Comparison of ENCODE assay signal across 22 cellular contexts in the genomic region with DNA sequence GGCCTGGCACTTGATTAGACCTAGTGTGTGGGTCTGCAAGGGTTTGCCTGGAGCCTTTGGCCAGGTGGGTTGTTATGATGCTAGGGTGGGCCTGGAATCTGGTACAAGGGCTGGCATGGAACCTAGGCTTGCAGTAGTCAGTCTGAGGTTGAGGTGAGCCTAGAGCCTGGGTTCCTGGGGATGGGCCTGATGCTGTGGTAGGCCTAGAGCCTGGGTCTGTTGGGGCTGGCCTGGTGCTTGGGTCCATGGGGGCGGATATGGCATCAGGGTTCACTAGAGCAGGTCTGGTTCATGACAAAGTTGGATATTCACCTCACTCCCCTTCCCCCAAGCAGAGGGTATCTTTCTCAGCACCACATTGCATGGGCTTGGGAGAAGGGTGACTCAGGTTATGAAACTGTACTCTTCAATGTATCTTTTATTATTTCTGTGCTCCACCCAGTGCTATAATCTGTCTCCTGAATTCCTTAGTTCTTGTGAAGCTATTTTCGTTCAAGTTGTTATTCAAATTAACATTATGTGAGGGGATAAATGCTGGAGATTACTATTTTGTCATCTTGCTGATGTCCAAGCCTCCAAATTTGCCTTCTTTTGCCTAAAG.
DNase-seq lines count a peak whose midpoint lies in the region; ATAC-seq and TF ChIP-seq lines count a peak whose summit lies in the region.
"Had no signal": no experiment of that assay in that cellular context is flagged by ENCODE, and none has a peak within 500 bp of the region (broad histone marks: within the 10 kb centered on the region; RNA-seq: fewer than 3 reads in every experiment).

No MANE protein-coding gene starts in this region.

- peak overlapping the region; percentile 92 for H2AK9ac ChIP-seq in IMR-90 (replicated peaks; ENCODE audit: low read depth, low read length, poor library complexity)

- H2AK5ac ChIP-seq in IMR-90 (ENCODE audit: low read depth, low read length) = peak overlapping the region; percentile 82; the same call in 1 of the 2 replicates

- H3K27ac ChIP-seq in IMR-90 (ENCODE audit: insufficient read depth, low read length) = peak overlapping the region; percentile 41
- H3K27ac ChIP-seq in mammary epithelial cell (ENCODE audit: insufficient read depth, low read depth, low read length) = peak overlapping the region; percentile 99
- H3K27ac ChIP-seq in right cardiac atrium (ENCODE audit: low read length) = peak overlapping the region; percentile 26
- H3K27ac ChIP-seq: cardiac muscle cell, WERI-Rb-1 had no signal

- WGBS in IMR-90 (ENCODE audit: extremely low coverage in 2 of 2, insufficient read length in 1 of 2), 2 experiments = no CpG with 5 or more reads among the region's 2 CpGs
- WGBS in mammary epithelial cell (ENCODE audit: low coverage, missing lambda C conversion rate) = 63% methylated on average over 2 of the region's 2 CpGs
- WGBS in right cardiac atrium = 88% methylated on average over 2 of the region's 2 CpGs

- 0 out of 2 replicates have a peak, but pooled peaks cover 2% of the 10 kb centered on the region for H3K4me1 ChIP-seq in IMR-90 (ENCODE audit: control insufficient read depth, insufficient read depth, low read length)
- peaks cover 18% of the 10 kb centered on the region for H3K4me1 ChIP-seq in mammary epithelial cell (ENCODE audit: insufficient read depth, low read length)
- no peaks in the 10 kb centered on the region for H3K4me1 ChIP-seq in right cardiac atrium (ENCODE audit: control insufficient read depth, insufficient read depth, low read length)

- H3K9ac ChIP-seq in IMR-90 (ENCODE audit: low read depth, low read length) (no peak overlapping the region), mammary epithelial cell (ENCODE audit: insufficient read depth, low read length) (peak overlapping the region; percentile 79)

- H2AFZ ChIP-seq in IMR-90 (replicated peaks; ENCODE audit: low read length, poor library complexity) = peak overlapping the region; percentile 63
- H2AFZ ChIP-seq in mammary epithelial cell (ENCODE audit: low read depth, low read length) = peak overlapping the region; percentile 57

- TF ChIP-seq CTCF in IMR-90 (conservative IDR thresholded peaks at IDR 0.05; ENCODE audit: low read depth, low read length) (no peak), mammary epithelial cell (conservative IDR thresholded peaks at IDR 0.05 in 1 of 2, IDR thresholded peaks at IDR 0.05 in 1 of 2; ENCODE audit: extremely low read depth in 1 of 2, insufficient read depth in 1 of 2, low read depth in 1 of 2, low read length in 2 of 2) (no peak), type B pancreatic cell (conservative IDR thresholded peaks at IDR 0.05) (no peak)

- H3K36me3 Mint-ChIP-seq in type B pancreatic cell (no peaks in the 10 kb centered on the region), immature natural killer cell (peaks cover 0 to 9% (median 8%) of the 10 kb centered on the region in 3 donors)

- in situ Hi-C loops in IMR-90 (cut with MboI; ENCODE audit: low sequenced_read_pairs) = no loop called here
- in situ Hi-C loops in mammary epithelial cell (cut with MboI; ENCODE audit: low sequenced_read_pairs in 2 of 2) = no loop called here

- no peaks in the 10 kb centered on the region for H3K27me3 Mint-ChIP-seq in type B pancreatic cell
- peaks cover 0 to 1% (median 0%) of the 10 kb centered on the region in 3 donors for H3K27me3 Mint-ChIP-seq in immature natural killer cell (ENCODE audit: low read depth in 3 of 3)

- H4K8ac ChIP-seq in IMR-90 (ENCODE audit: low read depth in 2 of 2, low read length in 2 of 2) = no peak overlapping the region

- H3K14ac ChIP-seq in IMR-90 (replicated peaks; ENCODE audit: low read depth, low read length) = peak overlapping the region; percentile 63

- peak overlapping the region; percentile 88; the same call in 2 of the 3 replicates for H2BK15ac ChIP-seq in IMR-90 (ENCODE audit: low read depth, low read length)

- no peak for TF ChIP-seq RAD21 in IMR-90 (IDR thresholded peaks at IDR 0.05; ENCODE audit: low read length)

- H2BK120ac ChIP-seq in IMR-90 (ENCODE audit: low read depth, low read length) = peak overlapping the region; percentile 58

- no peak overlapping the region for H3K23ac ChIP-seq in IMR-90 (ENCODE audit: low read depth, low read length)

- peak overlapping the region; percentile 68; the same call in 1 of the 2 replicates for H3K18ac ChIP-seq in IMR-90 (ENCODE audit: low read depth, low read length)

- intact Hi-C loops in IMR-90 (cut with micrococcal nuclease) (no loop called here), mammary epithelial cell (cut with micrococcal nuclease) (loop anchor here (1.0 to 5.0 kb wide), 6 partner anchors 33 to 261 kb away; no protein-coding TSS in a partner anchor), right cardiac atrium (cut with DNase I) (no loop called here)

- H2BK5ac ChIP-seq in IMR-90 (ENCODE audit: low read depth, low read length, poor library complexity, severe bottlenecking) = peak overlapping the region; percentile 70

- peak overlapping the region; percentile 80 for H2BK20ac ChIP-seq in IMR-90 (ENCODE audit: low read depth, low read length)

- DNase-seq in IMR-90 = peak; percentile 21
- DNase-seq in mammary epithelial cell = peak; percentile 86
- no peak for DNase-seq in right cardiac atrium
- no peak for DNase-seq in type B pancreatic cell (ENCODE audit: extremely low spot score, unreplicated experiment)
- DNase-seq in iPS-NIHi11 (ENCODE audit: low spot score) = no peak
- no peak for DNase-seq in immature natural killer cell
- DNase-seq in NCI-H524 (lab: John Stamatoyannopoulos, UW) = no peak
- DNase-seq: activated CD4-positive, alpha-beta T cell treated with anti-CD3 and anti-CD28 coated beads, Interleukin-2, amount 50 U/mL, for 48 hours; activated T-cell treated with anti-CD3 and anti-CD28 coated beads, Interleukin-2, amount 50 U/mL, for 1 hour; GDM1; Kasumi-1; NCI-H1436 treated with DMSO at 0.1 percent for 48 hours; NCI-H2171 treated with DMSO at 0.1 percent for 48 hours; NK-92 treated with Interleukin-12 subunit alpha and Interleukin-12 subunit beta, amount 100 ng/mL, for 24 hours; SHP77; stimulated activated CD4-positive, alpha-beta T cell treated with anti-CD3 and anti-CD28 coated beads, Interleukin-12 subunit alpha, Interleukin-12 subunit beta, amount 100 ng/mL, for 4 hours; T-helper 1 cell; WERI-Rb-1 had no signal

- H4K20me1 ChIP-seq in IMR-90 (ENCODE audit: insufficient read depth, low read length) (no peaks in the 10 kb centered on the region), mammary epithelial cell (ENCODE audit: insufficient read depth, low read length) (no peaks in the 10 kb centered on the region)

- H3K4me2 ChIP-seq in IMR-90 (ENCODE audit: low read depth, low read length) (no peak overlapping the region), mammary epithelial cell (ENCODE audit: insufficient read depth, low read depth, low read length) (peak overlapping the region; percentile 63)

- H3K9me1 ChIP-seq in IMR-90 (ENCODE audit: insufficient read depth, low read length) = peaks cover 4% of the 10 kb centered on the region; the same call in 1 of the 2 replicates

- H3K79me1 ChIP-seq in IMR-90 (ENCODE audit: low read depth in 1 of 2, low read length in 2 of 2) = no peaks in the 10 kb centered on the region

- H3K9me3 ChIP-seq in IMR-90 (ENCODE audit: control insufficient read depth, insufficient read depth, low read length) = peaks cover 13% of the 10 kb centered on the region; the same call in 1 of the 2 replicates
- no peaks in the 10 kb centered on the region for H3K9me3 ChIP-seq in mammary epithelial cell (replicated peaks; ENCODE audit: insufficient read depth, low read length)
- H3K9me3 ChIP-seq in right cardiac atrium (ENCODE audit: control insufficient read depth, low read length) = peaks cover 3% of the 10 kb centered on the region

- CTCF ChIA-PET in IMR-90 (lab: Yijun Ruan, JAX) = no interaction called here
- CTCF ChIA-PET in mammary epithelial cell (lab: Charles Lee; ENCODE audit: low non-redundant PET) = interaction anchor here (0.7 kb wide), 2 partner anchors 38 to 100 kb away, joined by 3 to 4 read pairs; no protein-coding TSS in a partner anchor

- peak overlapping the region; percentile 72 for H3K4ac ChIP-seq in IMR-90 (ENCODE audit: low read depth, low read length)

- dilution Hi-C loops in IMR-90 (cut with HindIII; ENCODE audit: low sequenced_read_pairs, unreplicated experiment) (no loop called here), mammary epithelial cell (cut with HindIII; ENCODE audit: low sequenced_read_pairs) (no loop called here)

- no peaks in the 10 kb centered on the region for H3K4me1 Mint-ChIP-seq in type B pancreatic cell (ENCODE audit: unreplicated experiment)
- no peaks in the 10 kb centered on the region for H3K4me1 Mint-ChIP-seq in immature natural killer cell

- H3K56ac ChIP-seq in IMR-90 (ENCODE audit: extremely low read depth, insufficient read depth, low read length) = no peak overlapping the region; the same call in 1 of the 2 replicates

- H3K79me2 ChIP-seq in mammary epithelial cell (ENCODE audit: insufficient read depth, low read length) = no peaks in the 10 kb centered on the region

- BruUV-seq in IMR-90 (replicated peaks; lab: Mats Ljungman, UMichigan) (no TSS peak), mammary epithelial cell (replicated peaks; lab: Mats Ljungman, UMichigan) (TSS peak; percentile 91)

- H3K27ac Mint-ChIP-seq in type B pancreatic cell (peak overlapping the region; percentile 68), immature natural killer cell (no peak overlapping the region)
- H3K27ac Mint-ChIP-seq: activated naive CD4-positive, alpha-beta T cell treated with anti-CD3 and anti-CD28 coated beads, Interleukin-2, amount 50 U/mL, for 72 hours had no signal

- POLR2A ChIA-PET in IMR-90 (lab: Charles Lee; ENCODE audit: unreplicated experiment) = interaction anchor here (0.6 kb wide), 1 partner anchor 96 kb away, joined by 4 read pairs; no protein-coding TSS in a partner anchor

- H3K27me3 ChIP-seq in IMR-90 (ENCODE audit: control insufficient read depth, insufficient read depth, low read length) = no peaks in the 10 kb centered on the region
- no peaks in the 10 kb centered on the region for H3K27me3 ChIP-seq in mammary epithelial cell (ENCODE audit: insufficient read depth, low read length)
- no peaks in the 10 kb centered on the region for H3K27me3 ChIP-seq in right cardiac atrium (ENCODE audit: control insufficient read depth, insufficient read depth)
- H3K27me3 ChIP-seq: cardiac muscle cell had no signal

- no peak overlapping the region; the same call in 1 of the 2 replicates for H4K91ac ChIP-seq in IMR-90 (ENCODE audit: insufficient read depth, low read depth, low read length)

- ATAC-seq in IMR-90 (ENCODE audit: low read depth) (no peak; the same call in 1 of the 2 replicates), right cardiac atrium (no peak), GM21825 (IDR thresholded peaks at IDR 0.05; ENCODE audit: unreplicated experiment) (no peak)
- ATAC-seq: activated naive CD4-positive, alpha-beta T cell treated with anti-CD3 and anti-CD28 coated beads, Interleukin-2, amount 50 U/mL, for 72 hours; GM12878 had no signal

- no peak for TF ChIP-seq POLR2A in IMR-90 (IDR thresholded peaks at IDR 0.05; ENCODE audit: low read depth, low read length)

- H3K4me3 ChIP-seq in IMR-90 (ENCODE audit: insufficient read depth, low read depth, low read length) (no peak overlapping the region), mammary epithelial cell (replicated peaks in 1 of 3; ENCODE audit: insufficient read depth in 1 of 3, low read depth in 2 of 3, low read length in 3 of 3) (no peak overlapping the region), right cardiac atrium (ENCODE audit: low read length) (no peak overlapping the region)
- H3K4me3 ChIP-seq: cardiac muscle cell, GM12878 had no signal

- H4K5ac ChIP-seq in IMR-90 (ENCODE audit: low read depth, low read length) = 0 out of 2 replicates have a peak overlapping the region, but pooled peaks have one; percentile 26

- H3K9me3 Mint-ChIP-seq in type B pancreatic cell = peaks cover 4% of the 10 kb centered on the region
- H3K9me3 Mint-ChIP-seq in immature natural killer cell = peaks cover 2 to 22% (median 9%) of the 10 kb centered on the region in 6 donors

- H3K4me3 Mint-ChIP-seq in type B pancreatic cell (no peak overlapping the region), immature natural killer cell (no peak overlapping the region)

- H3K36me3 ChIP-seq in IMR-90 (ENCODE audit: control insufficient read depth, insufficient read depth, low read length) = no peaks in the 10 kb centered on the region
- no peaks in the 10 kb centered on the region for H3K36me3 ChIP-seq in mammary epithelial cell (ENCODE audit: insufficient read depth, low read length)
- H3K36me3 ChIP-seq: cardiac muscle cell, WERI-Rb-1 had no signal

Comparison
In these comparisons a context has a peak if more than half of its experiments do, and no peak if none do; other contexts are left out.
1. DNase-seq: peak in IMR-90 (single experiment) and mammary epithelial cell (single experiment); none in right cardiac atrium (0 of 3), type B pancreatic cell (single experiment), iPS-NIHi11 (single experiment), immature natural killer cell (0 of 3) and NCI-H524 (0 of 2).
2. H3K27ac ChIP-seq: peak in every context shown above with its lines; median percentile 99 in mammary epithelial cell; 41 in IMR-90; 26 in right cardiac atrium.